ENCODE assay signal across 23 cellular contexts in the genomic region with DNA sequence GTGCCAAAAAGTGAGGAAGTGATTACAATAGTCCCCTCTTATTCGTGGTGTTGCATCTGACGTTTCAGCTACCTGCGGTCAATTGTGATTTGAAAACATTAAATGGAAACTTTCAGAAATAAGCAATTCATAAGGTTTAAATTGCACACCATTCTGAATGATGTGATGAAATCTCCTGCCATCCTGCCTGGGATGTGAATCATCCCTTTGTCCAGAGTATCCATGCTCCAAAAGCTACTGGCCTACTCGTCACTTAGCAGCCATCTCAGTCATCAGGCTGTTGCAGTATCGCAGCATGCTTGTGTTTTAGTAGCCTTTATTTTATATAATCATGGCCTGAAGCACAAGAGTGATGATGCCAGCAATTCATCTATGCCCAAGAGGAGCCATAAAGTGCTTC.
"Had no signal": no experiment of that assay in that cellular context is flagged by ENCODE, and none has a peak within 500 bp of the region (broad histone marks: within the 10 kb centered on the region; RNA-seq: fewer than 3 reads in every experiment).

No MANE protein-coding gene starts in this region.

- H2AFZ ChIP-seq: neural progenitor cell, parathyroid adenoma had no signal

- H3K4me1 Mint-ChIP-seq: naive thymus-derived CD4-positive, alpha-beta T cell; nephron; neural progenitor cell; stimulated activated naive B cell treated with anti-CD40 and anti-IgM and Interleukin-4, amounts not matched to agents 10 μg/mL and 1 μg/mL and 100 μg/mL, for 72 hours; stimulated activated naive CD8-positive, alpha-beta T cell treated with anti-CD3 and anti-CD28 coated beads, Interleukin-15, amount 100 ng/mL, for 72 hours had no signal

- H3K36me3 ChIP-seq: gastroesophageal sphincter, heart right ventricle, left lung, right lobe of liver, suprapubic skin had no signal

- DNase-seq: dermis blood vessel endothelial cell; effector memory CD4-positive, alpha-beta T cell; heart right ventricle; hypothalamus; left cardiac atrium; left lung; mesendoderm; midbrain; naive thymus-derived CD4-positive, alpha-beta T cell; right lobe of liver; small intestine; stimulated activated CD4-positive, alpha-beta T cell treated with anti-CD3 and anti-CD28 coated beads, Interleukin-15, amount 100 ng/mL, for 24 hours; stimulated activated CD4-positive, alpha-beta T cell treated with anti-CD3 and anti-CD28 coated beads, Interleukin-2, amount 100 ng/mL, for 48 hours; stimulated activated naive B cell treated with anti-CD40 and anti-IgM and Interleukin-4, amounts not matched to agents 10 μg/mL and 1 μg/mL and 100 μg/mL, for 72 hours; stimulated activated naive CD8-positive, alpha-beta T cell treated with anti-CD3 and anti-CD28 coated beads, Interleukin-15, amount 100 ng/mL, for 72 hours had no signal

- H3K27me3 Mint-ChIP-seq: progenitor cell of endocrine pancreas, type B pancreatic cell had no signal

- H3K9me3 Mint-ChIP-seq: naive thymus-derived CD4-positive, alpha-beta T cell; stimulated activated naive B cell treated with anti-CD40 and anti-IgM and Interleukin-4, amounts not matched to agents 10 μg/mL and 1 μg/mL and 100 μg/mL, for 72 hours; stimulated activated naive CD8-positive, alpha-beta T cell treated with anti-CD3 and anti-CD28 coated beads, Interleukin-15, amount 100 ng/mL, for 72 hours had no signal

- H3K36me3 Mint-ChIP-seq: naive thymus-derived CD4-positive, alpha-beta T cell; neural progenitor cell; stimulated activated naive B cell treated with anti-CD40 and anti-IgM and Interleukin-4, amounts not matched to agents 10 μg/mL and 1 μg/mL and 100 μg/mL, for 72 hours; type B pancreatic cell had no signal

- H3K9me3 ChIP-seq: gastroesophageal sphincter, left lung, right lobe of liver, suprapubic skin had no signal

- H3K27ac ChIP-seq: coronary artery, gastroesophageal sphincter, heart right ventricle, left lung, neural progenitor cell, parathyroid adenoma, right lobe of liver, suprapubic skin had no signal

- H3K27me3 ChIP-seq: gastroesophageal sphincter, left lung, neural progenitor cell, right lobe of liver, suprapubic skin had no signal

- H3K79me2 ChIP-seq: parathyroid adenoma had no signal

- H3K4me2 ChIP-seq: neural progenitor cell had no signal

- H3K4me3 Mint-ChIP-seq: naive thymus-derived CD4-positive, alpha-beta T cell; nephron; neural progenitor cell; stimulated activated naive B cell treated with anti-CD40 and anti-IgM and Interleukin-4, amounts not matched to agents 10 μg/mL and 1 μg/mL and 100 μg/mL, for 72 hours; stimulated activated naive CD8-positive, alpha-beta T cell treated with anti-CD3 and anti-CD28 coated beads, Interleukin-15, amount 100 ng/mL, for 72 hours; type B pancreatic cell had no signal

- H3K9ac ChIP-seq: neural progenitor cell, parathyroid adenoma had no signal

- H3K27ac Mint-ChIP-seq: naive thymus-derived CD4-positive, alpha-beta T cell; nephron; neural progenitor cell; progenitor cell of endocrine pancreas; stimulated activated naive B cell treated with anti-CD40 and anti-IgM and Interleukin-4, amounts not matched to agents 10 μg/mL and 1 μg/mL and 100 μg/mL, for 72 hours; stimulated activated naive CD8-positive, alpha-beta T cell treated with anti-CD3 and anti-CD28 coated beads, Interleukin-15, amount 100 ng/mL, for 72 hours; type B pancreatic cell had no signal

- H3K4me1 ChIP-seq: gastroesophageal sphincter, heart right ventricle, left lung, neural progenitor cell, parathyroid adenoma, right lobe of liver, suprapubic skin had no signal

- H3K4me3 ChIP-seq: coronary artery, gastroesophageal sphincter, heart right ventricle, left lung, neural progenitor cell, right lobe of liver, suprapubic skin had no signal
